8 cellular contexts compared by ENCODE assay signal in the genomic region with DNA sequence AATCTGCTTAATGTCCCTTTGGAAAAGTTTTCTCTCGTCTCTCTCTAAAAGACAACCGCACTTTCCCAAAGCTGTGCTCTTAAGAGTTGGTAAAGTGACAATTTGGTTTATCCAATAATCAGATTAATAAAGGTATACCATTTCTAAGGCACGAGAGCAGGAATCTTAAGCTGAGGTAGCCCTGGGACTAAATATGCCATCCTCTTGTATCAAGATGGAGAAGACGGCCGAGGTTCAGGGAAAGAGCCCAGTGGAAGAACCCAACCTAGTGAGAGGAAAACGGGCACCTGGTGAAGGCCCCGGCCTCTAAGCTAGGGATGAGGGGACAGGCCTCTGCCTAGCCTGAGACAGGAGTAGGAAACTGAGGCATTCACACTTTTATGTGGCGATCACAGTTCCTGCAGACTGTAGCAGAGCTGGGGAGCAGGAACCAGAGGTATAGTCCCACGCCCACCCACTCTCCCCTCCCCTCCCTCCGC. TPM values are rescaled to one million over a fixed set of nuclear protein-coding genes. Genes with fewer than 3 reads are reported as not detected.
DNase-seq lines count a peak whose midpoint lies in the region; ATAC-seq and TF ChIP-seq lines count a peak whose summit lies in the region.

No MANE protein-coding gene starts in this region.

- H3K4me1 Mint-ChIP-seq in activated T-cell treated with anti-CD3 and anti-CD28 coated beads, Interleukin-2, amount 50 U/mL, for 24 hours (ENCODE audit: low read depth) = peaks cover 32% of the 10 kb centered on the region

- peak; percentile 93 for DNase-seq in activated T-cell treated with anti-CD3 and anti-CD28 coated beads, Interleukin-2, amount 50 U/mL, for 24 hours
- DNase-seq in activated T-cell treated with anti-CD3 and anti-CD28 coated beads, Interleukin-2, amount 50 U/mL, for 48 hours = no peak
- no peak for DNase-seq in activated naive CD4-positive, alpha-beta T cell treated with anti-CD3 and anti-CD28 coated beads, Interleukin-2, amount 50 U/mL, for 72 hours (ENCODE audit: low spot score in 2 of 2)
- DNase-seq in kidney epithelial cell (ENCODE audit: low read depth) = no peak
- no peak for DNase-seq in thyroid gland
- no peak for DNase-seq in NOMO-1 (lab: John Stamatoyannopoulos, UW; ENCODE audit: unreplicated experiment in 2 of 2)

- peak overlapping the region; percentile 99 for H3K4me3 Mint-ChIP-seq in activated T-cell treated with anti-CD3 and anti-CD28 coated beads, Interleukin-2, amount 50 U/mL, for 24 hours

- peaks cover 18 to 30% of the 10 kb centered on the region in 2 donors for H3K4me1 ChIP-seq in thyroid gland

- ATAC-seq in activated naive CD4-positive, alpha-beta T cell treated with anti-CD3 and anti-CD28 coated beads, Interleukin-2, amount 50 U/mL, for 72 hours = no peak
- ATAC-seq in HG02623 (IDR thresholded peaks at IDR 0.05; ENCODE audit: unreplicated experiment) (no peak), GM18858 (IDR thresholded peaks at IDR 0.05; ENCODE audit: unreplicated experiment) (no peak)

- intact Hi-C loops in thyroid gland (cut with DNase I) = no loop called here

- H3K27me3 ChIP-seq in kidney epithelial cell (ENCODE audit: control insufficient read depth, insufficient read depth, low read length) (no peaks in the 10 kb centered on the region), thyroid gland (no peaks in the 10 kb centered on the region)

- no peaks in the 10 kb centered on the region for H3K9me3 Mint-ChIP-seq in activated T-cell treated with anti-CD3 and anti-CD28 coated beads, Interleukin-2, amount 50 U/mL, for 24 hours
- peaks cover 0 to under 1% of the 10 kb centered on the region in 2 donors for H3K9me3 Mint-ChIP-seq in activated naive CD4-positive, alpha-beta T cell treated with anti-CD3 and anti-CD28 coated beads, Interleukin-2, amount 50 U/mL, for 72 hours

- 30 to 32% methylated on average over 9 to 10 of the region's 10 CpGs for WGBS in thyroid gland, 2 donors

- no peaks in the 10 kb centered on the region for H3K9me3 ChIP-seq in thyroid gland

- TF ChIP-seq CTCF in kidney epithelial cell (IDR thresholded peaks at IDR 0.05; ENCODE audit: insufficient read depth, low read length, poor library complexity, severe bottlenecking) (no peak), thyroid gland (IDR thresholded peaks at IDR 0.05) (no peak)

- no peak for TF ChIP-seq POLR2A in thyroid gland (IDR thresholded peaks at IDR 0.05)

- H3K27ac ChIP-seq in thyroid gland = peak overlapping the region; percentile 74 to 92 (median 81)

- peak overlapping the region; percentile 98 for H3K4me3 ChIP-seq in kidney epithelial cell (ENCODE audit: low read depth, low read length)
- peak overlapping the region in 2 of 3 donors; percentile 55 to 69 for H3K4me3 ChIP-seq in thyroid gland (replicated peaks in 1 of 3)

- H3K27me3 Mint-ChIP-seq in activated T-cell treated with anti-CD3 and anti-CD28 coated beads, Interleukin-2, amount 50 U/mL, for 24 hours = no peaks in the 10 kb centered on the region

- H3K36me3 Mint-ChIP-seq in activated T-cell treated with anti-CD3 and anti-CD28 coated beads, Interleukin-2, amount 50 U/mL, for 24 hours (ENCODE audit: low read depth) = peaks cover 43% of the 10 kb centered on the region
- peaks cover 31 to 37% of the 10 kb centered on the region in 2 donors for H3K36me3 Mint-ChIP-seq in activated naive CD4-positive, alpha-beta T cell treated with anti-CD3 and anti-CD28 coated beads, Interleukin-2, amount 50 U/mL, for 72 hours

- peak overlapping the region; percentile 96 for H3K27ac Mint-ChIP-seq in activated T-cell treated with anti-CD3 and anti-CD28 coated beads, Interleukin-2, amount 50 U/mL, for 24 hours
- peak overlapping the region; percentile 98 to 99 for H3K27ac Mint-ChIP-seq in activated naive CD4-positive, alpha-beta T cell treated with anti-CD3 and anti-CD28 coated beads, Interleukin-2, amount 50 U/mL, for 72 hours

- H3K36me3 ChIP-seq in kidney epithelial cell (ENCODE audit: control insufficient read depth, insufficient read depth, low read length) (no peaks in the 10 kb centered on the region), thyroid gland (no peaks in the 10 kb centered on the region)

RNA-seq across cellular contexts. Expression of a gene that starts 0.3 kb away (rescaled TPM):
- 100 to 1,000 TPM; 179 to 273 TPM for total RNA-seq in activated naive CD4-positive, alpha-beta T cell treated with anti-CD3 and anti-CD28 coated beads, Interleukin-2, amount 50 U/mL, for 72 hours
- total RNA-seq in kidney epithelial cell (367 and 411 TPM in 2 replicates), thyroid gland (100 to 1,000 TPM; 164 to 264 (median 200) TPM)

RNA-seq across cellular contexts. Expression of a gene that starts 36.0 kb away (rescaled TPM):
- total RNA-seq in activated naive CD4-positive, alpha-beta T cell treated with anti-CD3 and anti-CD28 coated beads, Interleukin-2, amount 50 U/mL, for 72 hours = 1 to 10 TPM in 1 of 2 donors, under 1 TPM in 1; 0.39 to 3.9 TPM
- 18.1 and 19.4 TPM in 2 replicates for total RNA-seq in kidney epithelial cell
- total RNA-seq in thyroid gland = 10 to 100 TPM; 23.5 to 54.9 (median 47.6) TPM
